1 cellular context compared by ENCODE assay signal in the genomic region with DNA sequence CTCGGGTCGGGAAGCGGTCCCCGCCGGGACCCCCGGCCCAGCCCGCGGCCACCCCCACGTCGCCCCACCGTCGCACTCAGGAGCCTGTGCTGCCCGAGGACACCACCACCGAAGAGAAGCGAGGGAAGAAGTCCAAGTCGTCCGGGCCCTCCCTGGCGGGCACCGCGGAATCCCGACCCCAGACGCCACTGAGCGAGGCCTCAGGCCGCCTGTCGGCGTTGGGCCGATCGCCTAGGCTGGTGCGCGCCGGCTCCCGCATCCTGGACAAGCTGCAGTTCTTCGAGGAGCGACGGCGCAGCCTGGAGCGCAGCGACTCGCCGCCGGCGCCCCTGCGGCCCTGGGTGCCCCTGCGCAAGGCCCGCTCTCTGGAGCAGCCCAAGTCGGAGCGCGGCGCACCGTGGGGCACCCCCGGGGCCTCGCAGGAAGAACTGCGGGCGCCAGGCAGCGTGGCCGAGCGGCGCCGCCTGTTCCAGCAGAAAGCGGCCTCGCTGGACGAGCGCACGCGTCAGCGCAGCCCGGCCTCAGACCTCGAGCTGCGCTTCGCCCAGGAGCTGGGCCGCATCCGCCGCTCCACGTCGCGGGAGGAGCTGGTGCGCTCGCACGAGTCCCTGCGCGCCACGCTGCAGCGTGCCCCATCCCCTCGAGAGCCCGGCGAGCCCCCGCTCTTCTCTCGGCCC.
TF ChIP-seq lines count a peak whose summit lies in the region.

No MANE protein-coding gene starts in this region.

TF ChIP-seq in HepG2, 621 proteins besides CTCF, POLR2A, EP300 and RAD21 (continues in another document):
- TF ChIP-seq MAZ (IDR thresholded peaks at IDR 0.05; ENCODE audit: borderline replicate concordance, low read depth, low read length) (no peak), MAZ (CRISPR knock-in tag; IDR thresholded peaks at IDR 0.05; ENCODE audit: low read depth) (no peak), ZNF513 (CRISPR knock-in tag; conservative IDR thresholded peaks at IDR 0.05) (no peak), ZNF446 (CRISPR knock-in tag; IDR thresholded peaks at IDR 0.05) (0 out of 2 replicates have a peak, but pooled peaks have one; percentile 45), GLI4 (CRISPR knock-in tag; IDR thresholded peaks at IDR 0.05; ENCODE audit: borderline replicate concordance) (no peak), TSC22D2 (CRISPR knock-in tag; IDR thresholded peaks at IDR 0.05; ENCODE audit: borderline replicate concordance) (no peak), ZFX (CRISPR knock-in tag; IDR thresholded peaks at IDR 0.05; ENCODE audit: low read depth) (no peak; the same call in none of the 2 replicates), ZNF572 (CRISPR knock-in tag; IDR thresholded peaks at IDR 0.05) (no peak), ZNF431 (CRISPR knock-in tag; IDR thresholded peaks at IDR 0.05; ENCODE audit: borderline replicate concordance, low read depth) (no peak), MXD1 (CRISPR knock-in tag; IDR thresholded peaks at IDR 0.05) (no peak), ZNF484 (CRISPR knock-in tag; IDR thresholded peaks at IDR 0.05; ENCODE audit: borderline replicate concordance, low read depth) (no peak), RARG (CRISPR knock-in tag; IDR thresholded peaks at IDR 0.05; ENCODE audit: low read depth) (no peak), MBD4 (IDR thresholded peaks at IDR 0.05; ENCODE audit: borderline replicate concordance, low read length) (no peak), HNF4G (IDR thresholded peaks at IDR 0.05; ENCODE audit: borderline replicate concordance, low read depth, low read length) (no peak), HNF4G (CRISPR knock-in tag; IDR thresholded peaks at IDR 0.05; ENCODE audit: borderline replicate concordance, low read depth) (no peak), ZNF788 (CRISPR knock-in tag; IDR thresholded peaks at IDR 0.05; ENCODE audit: borderline replicate concordance) (no peak), ZNF883 (CRISPR knock-in tag; IDR thresholded peaks at IDR 0.05; ENCODE audit: not compliant biosample characterization) (no peak), ZNF749 (CRISPR knock-in tag; IDR thresholded peaks at IDR 0.05; ENCODE audit: borderline replicate concordance) (peak; percentile 76), ZNF687 (CRISPR knock-in tag; IDR thresholded peaks at IDR 0.05) (peak; percentile 59), GZF1 (CRISPR knock-in tag; IDR thresholded peaks at IDR 0.05) (no peak), ZSCAN21 (CRISPR knock-in tag; IDR thresholded peaks at IDR 0.05; ENCODE audit: borderline replicate concordance) (peak; percentile 68; the same call in 1 of the 2 replicates), SMAD1 (CRISPR knock-in tag; IDR thresholded peaks at IDR 0.05; ENCODE audit: borderline replicate concordance, low read depth) (no peak), FOXC1 (CRISPR knock-in tag; IDR thresholded peaks at IDR 0.05; ENCODE audit: borderline replicate concordance) (0 out of 2 replicates have a peak, but pooled peaks have one; percentile 39), ZNF460 (CRISPR knock-in tag; IDR thresholded peaks at IDR 0.05; ENCODE audit: borderline replicate concordance) (no peak), MTF2 (CRISPR knock-in tag; IDR thresholded peaks at IDR 0.05; ENCODE audit: borderline replicate concordance) (peak; percentile 94; the same call in 1 of the 2 replicates), DDIT3 (CRISPR knock-in tag; IDR thresholded peaks at IDR 0.05) (no peak), U2AF1 (optimal IDR thresholded peaks at IDR 0.05; ENCODE audit: low read depth, low read length) (no peak), CENPT (CRISPR knock-in tag; IDR thresholded peaks at IDR 0.05; ENCODE audit: low read depth) (0 out of 2 replicates have a peak, but pooled peaks have one; percentile 54), BORCS8-MEF2B (CRISPR knock-in tag; IDR thresholded peaks at IDR 0.05) (0 out of 2 replicates have a peak, but pooled peaks have one; percentile 29), ZNF264 (CRISPR knock-in tag; IDR thresholded peaks at IDR 0.05) (no peak), ARNT2 (CRISPR knock-in tag; IDR thresholded peaks at IDR 0.05; ENCODE audit: low read depth) (0 out of 2 replicates have a peak, but pooled peaks have one; percentile 26), ZNF605 (CRISPR knock-in tag; IDR thresholded peaks at IDR 0.05) (no peak)
- TF ChIP-seq, protein P1, sequence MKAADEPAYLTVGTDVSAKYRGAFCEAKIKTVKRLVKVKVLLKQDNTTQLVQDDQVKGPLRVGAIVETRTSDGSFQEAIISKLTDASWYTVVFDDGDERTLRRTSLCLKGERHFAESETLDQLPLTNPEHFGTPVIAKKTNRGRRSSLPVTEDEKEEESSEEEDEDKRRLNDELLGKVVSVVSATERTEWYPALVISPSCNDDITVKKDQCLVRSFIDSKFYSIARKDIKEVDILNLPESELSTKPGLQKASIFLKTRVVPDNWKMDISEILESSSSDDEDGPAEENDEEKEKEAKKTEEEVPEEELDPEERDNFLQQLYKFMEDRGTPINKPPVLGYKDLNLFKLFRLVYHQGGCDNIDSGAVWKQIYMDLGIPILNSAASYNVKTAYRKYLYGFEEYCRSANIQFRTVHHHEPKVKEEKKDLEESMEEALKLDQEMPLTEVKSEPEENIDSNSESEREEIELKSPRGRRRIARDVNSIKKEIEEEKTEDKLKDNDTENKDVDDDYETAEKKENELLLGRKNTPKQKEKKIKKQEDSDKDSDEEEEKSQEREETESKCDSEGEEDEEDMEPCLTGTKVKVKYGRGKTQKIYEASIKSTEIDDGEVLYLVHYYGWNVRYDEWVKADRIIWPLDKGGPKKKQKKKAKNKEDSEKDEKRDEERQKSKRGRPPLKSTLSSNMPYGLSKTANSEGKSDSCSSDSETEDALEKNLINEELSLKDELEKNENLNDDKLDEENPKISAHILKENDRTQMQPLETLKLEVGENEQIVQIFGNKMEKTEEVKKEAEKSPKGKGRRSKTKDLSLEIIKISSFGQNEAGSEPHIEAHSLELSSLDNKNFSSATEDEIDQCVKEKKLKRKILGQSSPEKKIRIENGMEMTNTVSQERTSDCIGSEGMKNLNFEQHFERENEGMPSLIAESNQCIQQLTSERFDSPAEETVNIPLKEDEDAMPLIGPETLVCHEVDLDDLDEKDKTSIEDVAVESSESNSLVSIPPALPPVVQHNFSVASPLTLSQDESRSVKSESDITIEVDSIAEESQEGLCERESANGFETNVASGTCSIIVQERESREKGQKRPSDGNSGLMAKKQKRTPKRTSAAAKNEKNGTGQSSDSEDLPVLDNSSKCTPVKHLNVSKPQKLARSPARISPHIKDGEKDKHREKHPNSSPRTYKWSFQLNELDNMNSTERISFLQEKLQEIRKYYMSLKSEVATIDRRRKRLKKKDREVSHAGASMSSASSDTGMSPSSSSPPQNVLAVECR (CRISPR knock-in tag; IDR thresholded peaks at IDR 0.05; ENCODE audit: borderline replicate concordance), result 0 out of 2 replicates have a peak, but pooled peaks have one; percentile 33
- TF ChIP-seq, protein P2, sequence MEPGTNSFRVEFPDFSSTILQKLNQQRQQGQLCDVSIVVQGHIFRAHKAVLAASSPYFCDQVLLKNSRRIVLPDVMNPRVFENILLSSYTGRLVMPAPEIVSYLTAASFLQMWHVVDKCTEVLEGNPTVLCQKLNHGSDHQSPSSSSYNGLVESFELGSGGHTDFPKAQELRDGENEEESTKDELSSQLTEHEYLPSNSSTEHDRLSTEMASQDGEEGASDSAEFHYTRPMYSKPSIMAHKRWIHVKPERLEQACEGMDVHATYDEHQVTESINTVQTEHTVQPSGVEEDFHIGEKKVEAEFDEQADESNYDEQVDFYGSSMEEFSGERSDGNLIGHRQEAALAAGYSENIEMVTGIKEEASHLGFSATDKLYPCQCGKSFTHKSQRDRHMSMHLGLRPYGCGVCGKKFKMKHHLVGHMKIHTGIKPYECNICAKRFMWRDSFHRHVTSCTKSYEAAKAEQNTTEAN (CRISPR knock-in tag; conservative IDR thresholded peaks at IDR 0.05), result no peak
- TF ChIP-seq, protein P3, sequence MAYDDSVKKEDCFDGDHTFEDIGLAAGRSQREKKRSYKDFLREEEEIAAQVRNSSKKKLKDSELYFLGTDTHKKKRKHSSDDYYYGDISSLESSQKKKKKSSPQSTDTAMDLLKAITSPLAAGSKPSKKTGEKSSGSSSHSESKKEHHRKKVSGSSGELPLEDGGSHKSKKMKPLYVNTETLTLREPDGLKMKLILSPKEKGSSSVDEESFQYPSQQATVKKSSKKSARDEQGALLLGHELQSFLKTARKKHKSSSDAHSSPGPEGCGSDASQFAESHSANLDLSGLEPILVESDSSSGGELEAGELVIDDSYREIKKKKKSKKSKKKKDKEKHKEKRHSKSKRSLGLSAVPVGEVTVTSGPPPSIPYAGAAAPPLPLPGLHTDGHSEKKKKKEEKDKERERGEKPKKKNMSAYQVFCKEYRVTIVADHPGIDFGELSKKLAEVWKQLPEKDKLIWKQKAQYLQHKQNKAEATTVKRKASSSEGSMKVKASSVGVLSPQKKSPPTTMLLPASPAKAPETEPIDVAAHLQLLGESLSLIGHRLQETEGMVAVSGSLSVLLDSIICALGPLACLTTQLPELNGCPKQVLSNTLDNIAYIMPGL (CRISPR knock-in tag; IDR thresholded peaks at IDR 0.05; ENCODE audit: borderline replicate concordance in 1 of 2, low read depth in 1 of 2), result no peak
